32 cellular contexts compared by ENCODE assay signal in genomic region chr3:25055981-25056380, GRCh38.
"Had no signal": no experiment of that assay in that cellular context is flagged by ENCODE, and none has a peak within 500 bp of the region (broad histone marks: within the 10 kb centered on the region; RNA-seq: fewer than 3 reads in every experiment).

No MANE protein-coding gene starts in this region.

- H3K36me3 ChIP-seq: Peyer's patch, SJSA1 had no signal

- H3K4me1 Mint-ChIP-seq: activated CD4-positive, alpha-beta T cell treated with anti-CD3 and anti-CD28 coated beads for 36 hours; activated CD4-positive, alpha-beta T cell treated with anti-CD3 and anti-CD28 coated beads, Interleukin-2, amount 10 ng/mL, durations not matched to agents 7 days and 5 days; activated naive CD4-positive, alpha-beta T cell treated with anti-CD3 and anti-CD28 coated beads, Interleukin-2, amount 10 ng/mL, durations not matched to agents 7 days and 5 days; activated naive CD8-positive, alpha-beta T cell treated with anti-CD3 and anti-CD28 coated beads, Interleukin-2, amount 50 U/mL, for 24 hours; brain had no signal

- H3K27me3 ChIP-seq: Peyer's patch, SJSA1 had no signal

- H3K4me1 ChIP-seq: Peyer's patch, SJSA1 had no signal

- H3K9ac ChIP-seq: KMS-11, SK-N-SH had no signal

- H3K4me3 ChIP-seq: Peyer's patch, SJSA1 had no signal

- H3K27me3 Mint-ChIP-seq: activated CD4-positive, alpha-beta T cell treated with anti-CD3 and anti-CD28 coated beads for 36 hours; activated CD4-positive, alpha-beta T cell treated with anti-CD3 and anti-CD28 coated beads, Interleukin-2, amount 10 ng/mL, durations not matched to agents 7 days and 5 days; activated naive CD4-positive, alpha-beta T cell treated with anti-CD3 and anti-CD28 coated beads, Interleukin-2, amount 10 ng/mL, durations not matched to agents 7 days and 5 days; activated naive CD8-positive, alpha-beta T cell; activated naive CD8-positive, alpha-beta T cell treated with anti-CD3 and anti-CD28 coated beads, Interleukin-2, amount 50 U/mL, for 24 hours; activated T-cell treated with anti-CD3 and anti-CD28 coated beads, Interleukin-2, amount 50 U/mL, for 24 hours had no signal

- ATAC-seq: activated CD4-positive, alpha-beta T cell treated with anti-CD3 and anti-CD28 coated beads for 36 hours; activated CD4-positive, CD25-positive, alpha-beta regulatory T cell treated with anti-CD3 and anti-CD28 coated beads, Interleukin-2, amount 50 U/mL, for 24 hours; activated CD8-positive, alpha-beta T cell treated with anti-CD3 and anti-CD28 coated beads, Interleukin-2, amount 10 ng/mL, durations not matched to agents 7 days and 5 days; activated naive CD8-positive, alpha-beta T cell treated with anti-CD3 and anti-CD28 coated beads, Interleukin-2, amount 50 U/mL, for 24 hours; PC-3; WTC11 had no signal

- H3K36me3 Mint-ChIP-seq: activated naive CD4-positive, alpha-beta T cell treated with anti-CD3 and anti-CD28 coated beads, Interleukin-2, amount 10 ng/mL, durations not matched to agents 7 days and 5 days; activated naive CD8-positive, alpha-beta T cell; brain; WTC11 had no signal

- H3K9me3 ChIP-seq: Peyer's patch, SJSA1, SK-N-SH had no signal

- H3K27ac ChIP-seq: KMS-11, Peyer's patch, SJSA1 had no signal

- H3K9me3 Mint-ChIP-seq: activated CD4-positive, alpha-beta T cell treated with anti-CD3 and anti-CD28 coated beads, Interleukin-2, amount 10 ng/mL, durations not matched to agents 7 days and 5 days; activated naive CD8-positive, alpha-beta T cell treated with anti-CD3 and anti-CD28 coated beads, Interleukin-2, amount 50 U/mL, for 24 hours; brain; WTC11 had no signal

- H3K27ac Mint-ChIP-seq: activated CD4-positive, alpha-beta T cell treated with anti-CD3 and anti-CD28 coated beads for 36 hours; activated CD4-positive, alpha-beta T cell treated with anti-CD3 and anti-CD28 coated beads, Interleukin-2, amount 10 ng/mL, durations not matched to agents 7 days and 5 days; activated CD8-positive, alpha-beta T cell treated with anti-CD3 and anti-CD28 coated beads, Interleukin-2, amount 10 ng/mL, durations not matched to agents 7 days and 5 days; activated naive CD4-positive, alpha-beta T cell treated with anti-CD3 and anti-CD28 coated beads, Interleukin-2, amount 10 ng/mL, durations not matched to agents 7 days and 5 days; activated naive CD8-positive, alpha-beta T cell; activated naive CD8-positive, alpha-beta T cell treated with anti-CD3 and anti-CD28 coated beads, Interleukin-2, amount 50 U/mL, for 24 hours; activated T-cell treated with anti-CD3 and anti-CD28 coated beads, Interleukin-2, amount 50 U/mL, for 24 hours; T-helper 1 cell treated with Interleukin-12 subunit alpha and Interleukin-12 subunit beta and Interleukin-4 antibody, amounts not matched to agents 30 μg/mL and 1 μg/mL, for 36 hours; T-helper 2 cell treated with Interferon-gamma antibody and Interleukin-4, amounts not matched to agents 5 μg/mL and 100 μg/mL, for 36 hours; WTC11 had no signal

- H3K4me3 Mint-ChIP-seq: activated CD4-positive, alpha-beta T cell treated with anti-CD3 and anti-CD28 coated beads for 36 hours; activated CD4-positive, alpha-beta T cell treated with anti-CD3 and anti-CD28 coated beads, Interleukin-2, amount 10 ng/mL, durations not matched to agents 7 days and 5 days; activated CD8-positive, alpha-beta T cell treated with anti-CD3 and anti-CD28 coated beads, Interleukin-2, amount 10 ng/mL, durations not matched to agents 7 days and 5 days; activated naive CD4-positive, alpha-beta T cell treated with anti-CD3 and anti-CD28 coated beads, Interleukin-2, amount 10 ng/mL, durations not matched to agents 7 days and 5 days; activated naive CD8-positive, alpha-beta T cell; activated naive CD8-positive, alpha-beta T cell treated with anti-CD3 and anti-CD28 coated beads, Interleukin-2, amount 50 U/mL, for 24 hours; activated T-cell treated with anti-CD3 and anti-CD28 coated beads, Interleukin-2, amount 50 U/mL, for 24 hours; brain; T-helper 1 cell treated with Interleukin-12 subunit alpha and Interleukin-12 subunit beta and Interleukin-4 antibody, amounts not matched to agents 30 μg/mL and 1 μg/mL, for 36 hours; T-helper 2 cell treated with Interferon-gamma antibody and Interleukin-4, amounts not matched to agents 5 μg/mL and 100 μg/mL, for 36 hours; WTC11 had no signal

- DNase-seq: activated CD4-positive, alpha-beta T cell treated with anti-CD3 and anti-CD28 coated beads for 36 hours; activated CD4-positive, alpha-beta T cell treated with anti-CD3 and anti-CD28 coated beads, Interleukin-2, amount 10 ng/mL, durations not matched to agents 7 days and 5 days; activated CD4-positive, alpha-beta T cell treated with anti-CD3 and anti-CD28 coated beads, Interleukin-2, amount 50 U/mL, for 48 hours; activated CD8-positive, alpha-beta T cell treated with anti-CD3 and anti-CD28 coated beads, Interleukin-2, amount 10 ng/mL, durations not matched to agents 7 days and 5 days; activated naive CD4-positive, alpha-beta T cell treated with anti-CD3 and anti-CD28 coated beads, Interleukin-2, amount 10 ng/mL, durations not matched to agents 7 days and 5 days; activated naive CD8-positive, alpha-beta T cell treated with anti-CD3 and anti-CD28 coated beads, Interleukin-2, amount 50 U/mL, for 24 hours; activated T-cell treated with anti-CD3 and anti-CD28 coated beads, Interleukin-2, amount 50 U/mL, for 24 hours; anterior cingulate cortex; NCI-H1092 treated with DMSO at 0.1 percent for 48 hours; NCI-H1417; NCI-H146; NCI-H187; NCI-H2029 treated with DMSO at 0.1 percent for 48 hours; NCI-H2107; NCI-H2171; NCI-H510A treated with DMSO at 0.1 percent for 48 hours; NCI-H69; NCI-H82; NK-92 treated with Interleukin-12 subunit alpha and Interleukin-12 subunit beta, amount 100 ng/mL, for 24 hours; PC-3; Peyer's patch; RPMI8226; SHP77 treated with DMSO at 0.1 percent for 48 hours; SK-N-SH had no signal

- H3K4me2 ChIP-seq: KMS-11, SK-N-SH had no signal
